Comparison of ENCODE assay signal across 29 cellular contexts in the genomic region with DNA sequence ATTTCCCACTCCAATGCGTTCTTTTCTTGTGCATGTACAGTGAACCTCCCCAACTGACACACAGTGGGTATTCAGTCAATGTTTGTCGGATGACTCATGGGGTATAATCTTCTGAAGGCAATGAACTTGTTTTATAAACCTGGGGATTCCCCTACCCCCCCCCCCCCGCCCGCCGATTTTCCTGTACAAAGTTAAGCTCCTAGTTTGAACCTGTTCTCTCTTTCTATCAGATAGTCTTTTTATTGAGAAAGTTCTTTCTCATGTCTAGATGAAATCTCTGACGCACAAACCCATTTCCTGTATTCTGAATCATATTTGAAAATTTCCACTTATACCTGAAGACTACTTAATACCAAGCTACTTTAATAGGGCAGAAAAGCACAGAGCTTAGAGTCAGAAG.
DNase-seq lines count a peak whose midpoint lies in the region; ATAC-seq and TF ChIP-seq lines count a peak whose summit lies in the region.
"Had no signal": no experiment of that assay in that cellular context is flagged by ENCODE, and none has a peak within 500 bp of the region (broad histone marks: within the 10 kb centered on the region; RNA-seq: fewer than 3 reads in every experiment).

No MANE protein-coding gene starts in this region.

- H3K4me1 Mint-ChIP-seq in CD4-positive, CD25-positive, alpha-beta regulatory T cell: peaks cover 0 to 18% (median 6%) of the 10 kb centered on the region in 4 donors
- H3K4me1 Mint-ChIP-seq: activated B cell treated with CpG ODN at 0.5 μM for 24 hours; GM23338; stimulated activated naive CD8-positive, alpha-beta T cell treated with anti-CD3 and anti-CD28 coated beads, Interleukin-15, amount 100 ng/mL, for 72 hours had no signal

- no peak overlapping the region for H3K4me3 ChIP-seq in CD4-positive, CD25-positive, alpha-beta regulatory T cell (ENCODE audit: low read depth, low read length)
- H3K4me3 ChIP-seq in RWPE2 (ENCODE audit: severe bottlenecking): no peak overlapping the region
- no peak overlapping the region for H3K4me3 ChIP-seq in epithelial cell of esophagus (ENCODE audit: low read length)
- H3K4me3 ChIP-seq in heart left ventricle: no peak overlapping the region
- H3K4me3 ChIP-seq: BLaER1 treated with 17β-estradiol and CSF1 and Interleukin-3, amounts not matched to agents 10 nM and 100 nM; GM23338; K562; left ventricle myocardium inferior; neural progenitor cell; smooth muscle cell; thoracic aorta had no signal

- peak overlapping the region in 1 of 3 donors; percentile 74 for H3K27ac Mint-ChIP-seq in CD4-positive, CD25-positive, alpha-beta regulatory T cell
- H3K27ac Mint-ChIP-seq: activated B cell treated with CpG ODN at 0.5 μM for 24 hours; GM23338; neural progenitor cell; stimulated activated naive CD8-positive, alpha-beta T cell treated with anti-CD3 and anti-CD28 coated beads, Interleukin-15, amount 100 ng/mL, for 72 hours had no signal

- TF ChIP-seq POLR2A in heart left ventricle (IDR thresholded peaks at IDR 0.05): no peak

- no peak overlapping the region for H3K4me3 Mint-ChIP-seq in CD4-positive, CD25-positive, alpha-beta regulatory T cell
- H3K4me3 Mint-ChIP-seq: activated B cell treated with CpG ODN at 0.5 μM for 24 hours; GM23338; neural progenitor cell; stimulated activated naive CD8-positive, alpha-beta T cell treated with anti-CD3 and anti-CD28 coated beads, Interleukin-15, amount 100 ng/mL, for 72 hours had no signal

- H3K27me3 Mint-ChIP-seq in CD4-positive, CD25-positive, alpha-beta regulatory T cell: peaks cover 4% of the 10 kb centered on the region
- H3K27me3 Mint-ChIP-seq: activated B cell treated with CpG ODN at 0.5 μM for 24 hours had no signal

- 82 to 87% (median 86%) methylated on average over 5 to 6 of the region's 6 CpGs for WGBS in heart left ventricle, 4 donors

- TF ChIP-seq CTCF in RWPE2 (IDR thresholded peaks at IDR 0.05; ENCODE audit: poor library complexity, severe bottlenecking): no peak
- no peak for TF ChIP-seq CTCF in epithelial cell of esophagus (IDR thresholded peaks at IDR 0.05; ENCODE audit: insufficient read depth, low read depth, low read length, missing control alignments)
- no peak for TF ChIP-seq CTCF in heart left ventricle (IDR thresholded peaks at IDR 0.05)

- H3K9me3 Mint-ChIP-seq in CD4-positive, CD25-positive, alpha-beta regulatory T cell: no peaks in the 10 kb centered on the region
- H3K9me3 Mint-ChIP-seq: activated B cell treated with CpG ODN at 0.5 μM for 24 hours; GM23338; neural progenitor cell; stimulated activated naive CD8-positive, alpha-beta T cell treated with anti-CD3 and anti-CD28 coated beads, Interleukin-15, amount 100 ng/mL, for 72 hours had no signal

- DNase-seq in activated CD4-positive, CD25-positive, alpha-beta regulatory T cell (lab: John Stamatoyannopoulos, UW): no peak
- DNase-seq in CD4-positive, CD25-positive, alpha-beta regulatory T cell: peak in 1 of 3 donors; percentile 4
- DNase-seq in RWPE2 (ENCODE audit: low spot score) (no peak), epithelial cell of esophagus (ENCODE audit: low read depth) (peak; percentile 49), heart left ventricle (no peak)
- DNase-seq: activated B cell treated with CpG ODN at 0.5 μM for 24 hours; activated CD4-positive, alpha-beta T cell treated with anti-CD3 and anti-CD28 coated beads, Interleukin-2, amount 50 U/mL, for 48 hours; activated CD8-positive, alpha-beta memory T cell treated with anti-CD3 and anti-CD28 coated beads, Interleukin-2, amount 50 U/mL, for 4 hours; activated gamma-delta T cell treated with Interleukin-2 at 50 U/mL for 16 hours; Caco-2; left ventricle myocardium inferior; mesendoderm; NCI-H1105 treated with DMSO at 0.1 percent for 48 hours; NCI-H1930; NCI-H2171 treated with DMSO at 0.1 percent for 48 hours; NCI-H510A; RPMI8226; stimulated activated naive CD8-positive, alpha-beta T cell treated with anti-CD3 and anti-CD28 coated beads, Interleukin-15, amount 100 ng/mL, for 72 hours had no signal

- no peaks in the 10 kb centered on the region for H3K36me3 Mint-ChIP-seq in CD4-positive, CD25-positive, alpha-beta regulatory T cell
- H3K36me3 Mint-ChIP-seq: neural progenitor cell had no signal

- ATAC-seq in activated CD4-positive, CD25-positive, alpha-beta regulatory T cell treated with anti-CD3 and anti-CD28 coated beads, Interleukin-2, amount 50 U/mL, for 24 hours: peak; percentile 69 to 75
- peak; percentile 56 to 57 for ATAC-seq in CD4-positive, CD25-positive, alpha-beta regulatory T cell (ENCODE audit: low read depth in 2 of 2)
- ATAC-seq in RWPE2 (ENCODE audit: low read depth) (peak; percentile 82), heart left ventricle (no peak), HG03432 (IDR thresholded peaks at IDR 0.05; ENCODE audit: unreplicated experiment) (no peak), HG02678 (IDR thresholded peaks at IDR 0.05; ENCODE audit: unreplicated experiment) (no peak)
- ATAC-seq: GM23338; K562; stimulated activated naive CD8-positive, alpha-beta T cell treated with anti-CD3 and anti-CD28 coated beads, Interleukin-15, amount 100 ng/mL, for 72 hours had no signal

- no peak overlapping the region for H3K27ac ChIP-seq in CD4-positive, CD25-positive, alpha-beta regulatory T cell (ENCODE audit: insufficient read depth, low read length, poor library complexity, severe bottlenecking)
- peak overlapping the region; percentile 40 for H3K27ac ChIP-seq in RWPE2 (ENCODE audit: poor library complexity, severe bottlenecking)
- no peak overlapping the region for H3K27ac ChIP-seq in heart left ventricle
- H3K27ac ChIP-seq: 22Rv1, left ventricle myocardium inferior, neural progenitor cell, parathyroid adenoma, thoracic aorta had no signal

- H3K9me3 ChIP-seq in CD4-positive, CD25-positive, alpha-beta regulatory T cell (ENCODE audit: control insufficient read depth in 2 of 2, low read length in 2 of 2): no peaks in the 10 kb centered on the region
- H3K9me3 ChIP-seq in RWPE2 (ENCODE audit: severe bottlenecking): no peaks in the 10 kb centered on the region
- H3K9me3 ChIP-seq in heart left ventricle: no peaks in the 10 kb centered on the region
- H3K9me3 ChIP-seq: BLaER1 treated with 17β-estradiol and CSF1 and Interleukin-3, amounts not matched to agents 10 nM and 100 nM; Caco-2; left ventricle myocardium inferior; thoracic aorta had no signal

- peaks cover 6% of the 10 kb centered on the region for H3K4me1 ChIP-seq in CD4-positive, CD25-positive, alpha-beta regulatory T cell (ENCODE audit: control insufficient read depth, insufficient read depth, low read length, poor library complexity, severe bottlenecking)
- peaks cover 7% of the 10 kb centered on the region for H3K4me1 ChIP-seq in RWPE2 (ENCODE audit: insufficient read depth, poor library complexity, severe bottlenecking)
- H3K4me1 ChIP-seq in heart left ventricle: no peaks in the 10 kb centered on the region
- H3K4me1 ChIP-seq: Caco-2, left ventricle myocardium inferior, neural progenitor cell, parathyroid adenoma had no signal

- intact Hi-C loops in heart left ventricle (cut with DNase I): loop anchor here in 1 of 10 donors (5.0 kb wide), 1 partner anchor 48 kb away; no protein-coding TSS in a partner anchor

- H3K36me3 ChIP-seq in CD4-positive, CD25-positive, alpha-beta regulatory T cell (ENCODE audit: control insufficient read depth, insufficient read depth, low read length): no peaks in the 10 kb centered on the region
- H3K36me3 ChIP-seq in RWPE2 (ENCODE audit: low read depth) (no peaks in the 10 kb centered on the region), heart left ventricle (no peaks in the 10 kb centered on the region)
- H3K36me3 ChIP-seq: BLaER1 treated with 17β-estradiol and CSF1 and Interleukin-3, amounts not matched to agents 10 nM and 100 nM; left ventricle myocardium inferior; neural progenitor cell; thoracic aorta had no signal

- H3K27me3 ChIP-seq in CD4-positive, CD25-positive, alpha-beta regulatory T cell (ENCODE audit: control insufficient read depth, insufficient read depth, low read length): no peaks in the 10 kb centered on the region
- no peaks in the 10 kb centered on the region for H3K27me3 ChIP-seq in RWPE2 (ENCODE audit: insufficient read depth, poor library complexity, severe bottlenecking)
- peaks cover 0 to 4% (median 0%) of the 10 kb centered on the region in 9 donors for H3K27me3 ChIP-seq in heart left ventricle
- H3K27me3 ChIP-seq: BLaER1 treated with 17β-estradiol and CSF1 and Interleukin-3, amounts not matched to agents 10 nM and 100 nM; neural progenitor cell had no signal

Comparison
In these comparisons a context has a peak if more than half of its experiments do, and no peak if none do; other contexts are left out.
1. ATAC-seq: peak in activated CD4-positive, CD25-positive, alpha-beta regulatory T cell treated with anti-CD3 and anti-CD28 coated beads, Interleukin-2, amount 50 U/mL, for 24 hours (2 of 2), CD4-positive, CD25-positive, alpha-beta regulatory T cell (2 of 2) and RWPE2 (single experiment); none in heart left ventricle (0 of 4), HG03432 (single experiment) and HG02678 (single experiment).